21 cellular contexts compared by ENCODE assay signal in the genomic region with DNA sequence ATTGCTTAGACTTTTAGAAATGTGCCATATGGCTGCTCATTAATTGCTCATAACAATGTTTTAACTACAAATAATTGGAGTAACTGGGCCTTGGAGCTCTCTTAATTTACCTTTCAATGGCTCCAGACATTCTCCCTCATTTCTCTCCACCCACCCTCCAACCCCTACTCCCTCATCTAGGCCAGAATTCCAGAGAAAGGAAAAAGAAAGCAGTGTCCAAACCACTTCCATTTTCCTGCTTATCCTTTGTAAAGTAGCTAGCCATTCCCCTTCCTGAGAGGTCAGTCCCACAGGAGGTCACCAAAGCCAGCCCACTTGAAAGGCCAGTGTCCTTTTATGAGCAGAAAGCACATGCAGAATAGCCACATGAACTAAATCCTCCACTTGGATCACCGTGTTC.
DNase-seq lines count a peak whose midpoint lies in the region; ATAC-seq, FAIRE-seq and TF ChIP-seq lines count a peak whose summit lies in the region.
"Had no signal": no experiment of that assay in that cellular context is flagged by ENCODE, and none has a peak within 500 bp of the region (broad histone marks: within the 10 kb centered on the region; RNA-seq: fewer than 3 reads in every experiment).

No MANE protein-coding gene starts in this region.

- no peak for ATAC-seq in activated T-cell treated with anti-CD3 and anti-CD28 coated beads, Interleukin-2, amount 50 U/mL, for 4 hours
- ATAC-seq: A549, HepG2 had no signal

- H4K20me1 ChIP-seq in H1 (replicated peaks in 1 of 2; ENCODE audit: control insufficient read depth in 1 of 2, insufficient read depth in 2 of 2, low read length in 2 of 2), result no peaks in the 10 kb centered on the region

- H3K27ac ChIP-seq in H1 (ENCODE audit: low read depth, low read length), result no peak overlapping the region
- H3K27ac ChIP-seq: 22Rv1, A549, C4-2B had no signal

- no peaks in the 10 kb centered on the region for H3K79me1 ChIP-seq in H1 (ENCODE audit: low read depth, low read length)

- no peak overlapping the region for H4K91ac ChIP-seq in H1 (replicated peaks; ENCODE audit: insufficient read length, low read length)

- no peak overlapping the region; a peak in 1 of 4 replicates for H3K4me2 ChIP-seq in H1 (ENCODE audit: insufficient read depth in 1 of 2, low read depth in 2 of 2, low read length in 2 of 2)
- H3K4me2 ChIP-seq: A549 had no signal

- H2BK12ac ChIP-seq in H1 (ENCODE audit: low read depth, low read length), result 0 out of 2 replicates have a peak overlapping the region, but pooled peaks have one; percentile 41

- H4K8ac ChIP-seq in H1 (ENCODE audit: extremely low read depth, insufficient read depth, low read length), result no peak overlapping the region

- H3K23ac ChIP-seq in H1 (ENCODE audit: insufficient read length), result no peak overlapping the region

- CTCF ChIA-PET in H1 (lab: Charles Lee; ENCODE audit: partially characterized antibody), result no interaction called here

- no peak for TF ChIP-seq POLR2A in H1 (IDR thresholded peaks at IDR 0.05; ENCODE audit: control extremely low read depth in 1 of 2, low read depth in 2 of 2, low read length in 2 of 2)

- H3K4me3 Mint-ChIP-seq in activated T-cell treated with anti-CD3 and anti-CD28 coated beads, Interleukin-2, amount 50 U/mL, for 4 hours, result no peak overlapping the region
- H3K4me3 Mint-ChIP-seq: CD4-positive, alpha-beta T cell had no signal

- DNase-seq in NCI-H1694 (lab: John Stamatoyannopoulos, UW), result peak; percentile 12
- DNase-seq in NCI-H1694 treated with DMSO at 0.1 percent for 48 hours (lab: John Stamatoyannopoulos, UW), result no peak
- no peak for DNase-seq in H1 (ENCODE audit: low read depth in 1 of 2, low spot score in 2 of 2)
- no peak for DNase-seq in NCI-H748 (lab: John Stamatoyannopoulos, UW; ENCODE audit: unreplicated experiment)
- no peak for DNase-seq in hepatic stellate cell (ENCODE audit: low spot score)
- DNase-seq in activated T-cell treated with anti-CD3 and anti-CD28 coated beads, Interleukin-2, amount 50 U/mL, for 4 hours, result no peak
- DNase-seq: AML-193; Caco-2; CD4-positive, alpha-beta T cell; GOT3 had no signal

- TF ChIP-seq RAD21 in H1 (IDR thresholded peaks at IDR 0.05 in 1 of 2, conservative IDR thresholded peaks at IDR 0.05 in 1 of 2; ENCODE audit: low read depth in 2 of 2, low read length in 2 of 2), result no peak

- no peaks in the 10 kb centered on the region for H3K4me1 Mint-ChIP-seq in activated T-cell treated with anti-CD3 and anti-CD28 coated beads, Interleukin-2, amount 50 U/mL, for 4 hours (ENCODE audit: low read depth)
- H3K4me1 Mint-ChIP-seq: IgD-negative memory B cell had no signal

- H3K9me3 ChIP-seq in H1 (ENCODE audit: insufficient read depth in 2 of 2, low read depth in 1 of 2, low read length in 1 of 2), result no peaks in the 10 kb centered on the region
- H3K9me3 ChIP-seq in neuron (ENCODE audit: low read length), result no peaks in the 10 kb centered on the region
- H3K9me3 ChIP-seq: A549, Caco-2, HAP-1 had no signal

- no peak overlapping the region for H2BK120ac ChIP-seq in H1 (replicated peaks; ENCODE audit: low read depth, low read length)

- H2BK5ac ChIP-seq in H1 (ENCODE audit: low read depth, low read length), result peak overlapping the region; percentile 14; the same call in 1 of the 2 replicates

- no peaks in the 10 kb centered on the region for H3K79me2 ChIP-seq in H1 (ENCODE audit: control insufficient read depth in 1 of 2, insufficient read depth in 2 of 2, low read length in 2 of 2)

- no peaks in the 10 kb centered on the region for H3K27me3 ChIP-seq in H1 (replicated peaks in 1 of 4; ENCODE audit: control insufficient read depth in 3 of 4, extremely low read depth in 1 of 4, insufficient read depth in 3 of 4, low read length in 3 of 4)
- H3K27me3 ChIP-seq in neuron (ENCODE audit: insufficient read depth, low read length), result no peaks in the 10 kb centered on the region

- FAIRE-seq in H1 (lab: Jason Lieb, UNC), result no peak
- FAIRE-seq: A549, D721Med, G401.6, GM12891, GM18507, HepG2 had no signal

- no peak overlapping the region for H3K9ac ChIP-seq in H1 (replicated peaks in 1 of 4; ENCODE audit: extremely low read depth in 1 of 4, low read depth in 3 of 4, low read length in 3 of 4)

- no peak overlapping the region for H4K5ac ChIP-seq in H1 (ENCODE audit: insufficient read length, low read depth, low read length)

- no peak for TF ChIP-seq CTCF in H1 (IDR thresholded peaks at IDR 0.05; ENCODE audit: control extremely low read depth in 1 of 3, insufficient read depth in 1 of 3, low read depth in 1 of 3, low read length in 3 of 3)

- H3K36me3 Mint-ChIP-seq in activated T-cell treated with anti-CD3 and anti-CD28 coated beads, Interleukin-2, amount 50 U/mL, for 4 hours (ENCODE audit: insufficient read depth), result no peaks in the 10 kb centered on the region

- peaks cover 0 to 7% (median 3%) of the 10 kb centered on the region in 4 experiments; a peak in 1 of 7 replicates for H3K4me1 ChIP-seq in H1 (replicated peaks in 1 of 4; ENCODE audit: control insufficient read depth in 3 of 4, insufficient read depth in 4 of 4, low read length in 3 of 4)
- peaks cover 6% of the 10 kb centered on the region for H3K4me1 ChIP-seq in neuron (ENCODE audit: insufficient read depth, low read length)
- H3K4me1 ChIP-seq: A549, Caco-2, HAP-1 had no signal

- H2BK20ac ChIP-seq in H1 (ENCODE audit: low read length), result no peak overlapping the region

- H3K36me3 ChIP-seq in H1 (ENCODE audit: control insufficient read depth in 2 of 4, insufficient read depth in 4 of 4, low read length in 3 of 4) (no peaks in the 10 kb centered on the region), neuron (ENCODE audit: insufficient read depth, low read length) (no peaks in the 10 kb centered on the region)
- H3K36me3 ChIP-seq: HAP-1 had no signal

- H2AK5ac ChIP-seq in H1 (ENCODE audit: low read depth, low read length), result no peak overlapping the region

- H3K4me3 ChIP-seq in H1 (ENCODE audit: extremely low read depth in 1 of 4, insufficient read depth in 2 of 4, low read depth in 3 of 4, low read length in 4 of 4), result no peak overlapping the region
- H3K4me3 ChIP-seq in neuron (ENCODE audit: low read length), result no peak overlapping the region
- H3K4me3 ChIP-seq: A549, HAP-1 had no signal

- no peak for TF ChIP-seq EP300 in H1 (IDR thresholded peaks at IDR 0.05; ENCODE audit: borderline replicate concordance in 1 of 2, low read depth in 2 of 2, low read length in 2 of 2)

- no peaks in the 10 kb centered on the region for H3K23me2 ChIP-seq in H1 (ENCODE audit: low read depth, low read length)

- H2AFZ ChIP-seq in H1 (ENCODE audit: low read length) (no peak overlapping the region), neuron (ENCODE audit: low read depth, low read length) (peak overlapping the region; percentile 3)

- 0 out of 2 replicates have a peak overlapping the region, but pooled peaks have one; percentile 11 for H3K18ac ChIP-seq in H1 (ENCODE audit: extremely low read depth, low read length)

- no peak overlapping the region for H3K56ac ChIP-seq in H1 (replicated peaks; ENCODE audit: insufficient read length, low read depth, low read length)

- H3K27me3 Mint-ChIP-seq in activated T-cell treated with anti-CD3 and anti-CD28 coated beads, Interleukin-2, amount 50 U/mL, for 4 hours (ENCODE audit: low read depth), result no peaks in the 10 kb centered on the region
- H3K27me3 Mint-ChIP-seq: CD4-positive, alpha-beta T cell; IgD-negative memory B cell had no signal

- H2BK15ac ChIP-seq in H1 (ENCODE audit: low read length), result no peak overlapping the region

- POLR2A ChIA-PET in H1 (lab: Charles Lee; ENCODE audit: partially characterized antibody), result no interaction called here

- H3K9me3 Mint-ChIP-seq in activated T-cell treated with anti-CD3 and anti-CD28 coated beads, Interleukin-2, amount 50 U/mL, for 4 hours, result no peaks in the 10 kb centered on the region
- H3K9me3 Mint-ChIP-seq: CD4-positive, alpha-beta T cell had no signal

- no peak overlapping the region for H3K4ac ChIP-seq in H1 (replicated peaks; ENCODE audit: insufficient read length, low read depth, low read length)

- 83% methylated on average over 1 of the region's 1 CpG; no CpG with 5 or more reads in 1 of the 2 experiments for WGBS in H1 (ENCODE audit: extremely low coverage in 1 of 2, insufficient coverage in 1 of 2, insufficient read length in 1 of 2, insufficient replicate concordance in 2 of 2, low coverage in 1 of 2, low lambda C conversion rate in 2 of 2, missing lambda C conversion rate in 1 of 2), 2 experiments

- H3K14ac ChIP-seq in H1 (ENCODE audit: insufficient read length), result no peak overlapping the region

TF ChIP-seq in H1, 55 proteins besides CTCF, POLR2A, EP300 and RAD21 (continues in another document):
- TF ChIP-seq, protein P1, sequence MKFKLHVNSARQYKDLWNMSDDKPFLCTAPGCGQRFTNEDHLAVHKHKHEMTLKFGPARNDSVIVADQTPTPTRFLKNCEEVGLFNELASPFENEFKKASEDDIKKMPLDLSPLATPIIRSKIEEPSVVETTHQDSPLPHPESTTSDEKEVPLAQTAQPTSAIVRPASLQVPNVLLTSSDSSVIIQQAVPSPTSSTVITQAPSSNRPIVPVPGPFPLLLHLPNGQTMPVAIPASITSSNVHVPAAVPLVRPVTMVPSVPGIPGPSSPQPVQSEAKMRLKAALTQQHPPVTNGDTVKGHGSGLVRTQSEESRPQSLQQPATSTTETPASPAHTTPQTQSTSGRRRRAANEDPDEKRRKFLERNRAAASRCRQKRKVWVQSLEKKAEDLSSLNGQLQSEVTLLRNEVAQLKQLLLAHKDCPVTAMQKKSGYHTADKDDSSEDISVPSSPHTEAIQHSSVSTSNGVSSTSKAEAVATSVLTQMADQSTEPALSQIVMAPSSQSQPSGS (IDR thresholded peaks at IDR 0.05; ENCODE audit: low read length), result no peak
- TF ChIP-seq TCF12 (IDR thresholded peaks at IDR 0.05; ENCODE audit: low read depth, low read length), result no peak
- TF ChIP-seq, protein P2, sequence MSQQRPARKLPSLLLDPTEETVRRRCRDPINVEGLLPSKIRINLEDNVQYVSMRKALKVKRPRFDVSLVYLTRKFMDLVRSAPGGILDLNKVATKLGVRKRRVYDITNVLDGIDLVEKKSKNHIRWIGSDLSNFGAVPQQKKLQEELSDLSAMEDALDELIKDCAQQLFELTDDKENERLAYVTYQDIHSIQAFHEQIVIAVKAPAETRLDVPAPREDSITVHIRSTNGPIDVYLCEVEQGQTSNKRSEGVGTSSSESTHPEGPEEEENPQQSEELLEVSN (IDR thresholded peaks at IDR 0.05), result no peak
- no peak for TF ChIP-seq CEBPB (IDR thresholded peaks at IDR 0.05; ENCODE audit: low read depth, low read length)
- TF ChIP-seq KDM4A (IDR thresholded peaks at IDR 0.05; ENCODE audit: low read depth, low read length, severe bottlenecking), result no peak
- TF ChIP-seq SUZ12 (IDR thresholded peaks at IDR 0.05; ENCODE audit: low read length), result no peak
- no peak for TF ChIP-seq TAF7 (optimal IDR thresholded peaks at IDR 0.05; ENCODE audit: borderline replicate concordance, low read depth, low read length)
- TF ChIP-seq CHD2 (IDR thresholded peaks at IDR 0.05; ENCODE audit: low read length), result no peak
- no peak for TF ChIP-seq SIRT6 (IDR thresholded peaks at IDR 0.05; ENCODE audit: low read length)
- TF ChIP-seq GTF2F1 (IDR thresholded peaks at IDR 0.05; ENCODE audit: borderline replicate concordance, low read depth, low read length), result no peak
- TF ChIP-seq EGR1 (IDR thresholded peaks at IDR 0.05; ENCODE audit: borderline replicate concordance, low read depth, low read length), result no peak
- TF ChIP-seq HDAC6 (IDR thresholded peaks at IDR 0.05; ENCODE audit: low read depth, low read length), result no peak
